13 cellular contexts compared by ENCODE assay signal in genomic region chr2:16142383-16143361, GRCh38.
A peak's percentile ranks its signal among the peaks of the same experiment; 100 is the strongest.
DNase-seq lines count a peak whose midpoint lies in the region; ATAC-seq and TF ChIP-seq lines count a peak whose summit lies in the region.
"Had no signal": no experiment of that assay in that cellular context is flagged by ENCODE, and none has a peak within 500 bp of the region (broad histone marks: within the 10 kb centered on the region; RNA-seq: fewer than 3 reads in every experiment).

No MANE protein-coding gene starts in this region.

- no peak overlapping the region for H3K4ac ChIP-seq in neuronal stem cell (ENCODE audit: low read length)

- H3K4me1 Mint-ChIP-seq in CD8-positive, alpha-beta T cell (ENCODE audit: low read depth): no peaks in the 10 kb centered on the region
- no peaks in the 10 kb centered on the region for H3K4me1 Mint-ChIP-seq in central memory CD8-positive, alpha-beta T cell

- H3K4me3 ChIP-seq in CD8-positive, alpha-beta T cell (ENCODE audit: low read depth, low read length): no peak overlapping the region
- H3K4me3 ChIP-seq in neuronal stem cell (ENCODE audit: low read length in 2 of 2): no peak overlapping the region

- H2AFZ ChIP-seq in neuronal stem cell (ENCODE audit: low read length): peak overlapping the region; percentile 11

- H2BK12ac ChIP-seq in neuronal stem cell (ENCODE audit: low read length): peak overlapping the region; percentile 14

- peak overlapping the region; percentile 83 for H2BK120ac ChIP-seq in neuronal stem cell (ENCODE audit: low read depth, low read length)

- intact Hi-C loops in CD8-positive, alpha-beta T cell (cut with DNase I, micrococcal nuclease): no loop called here
- intact Hi-C loops in left ventricle myocardium superior (cut with micrococcal nuclease): no loop called here

- in situ Hi-C loops in KBM-7 (cut with MboI; ENCODE audit: low pct_unique_long_range_greater_than_20kb, low sequenced_read_pairs): no loop called here

- no peaks in the 10 kb centered on the region for H3K27me3 ChIP-seq in CD8-positive, alpha-beta T cell (ENCODE audit: insufficient read depth, low read length)
- no peaks in the 10 kb centered on the region for H3K27me3 ChIP-seq in neuronal stem cell (ENCODE audit: control insufficient read depth in 3 of 3, insufficient read depth in 3 of 3, low read depth in 1 of 3, low read length in 3 of 3)

- no peak for TF ChIP-seq CTCF in CD8-positive, alpha-beta T cell (IDR thresholded peaks at IDR 0.05)

- no peak overlapping the region for H3K27ac Mint-ChIP-seq in CD8-positive, alpha-beta T cell
- H3K27ac Mint-ChIP-seq in central memory CD8-positive, alpha-beta T cell (ENCODE audit: low read depth): no peak overlapping the region
- H3K27ac Mint-ChIP-seq: HFFc6 had no signal

- H2AK5ac ChIP-seq in neuronal stem cell (ENCODE audit: low read depth, low read length): no peak overlapping the region

- H4K8ac ChIP-seq in neuronal stem cell (ENCODE audit: low read depth, low read length): no peak overlapping the region

- no peak overlapping the region for H3K4me2 ChIP-seq in neuronal stem cell (ENCODE audit: insufficient read depth, low read length, poor library complexity, severe bottlenecking)

- DNase-seq in CD8-positive, alpha-beta T cell: no peak
- DNase-seq in KBM-7 (peak; percentile 50), neuronal stem cell (ENCODE audit: low spot score) (no peak), NCI-H2171 treated with DMSO at 0.1 percent for 48 hours (lab: John Stamatoyannopoulos, UW) (no peak), left ventricle myocardium superior (no peak)
- no peak for DNase-seq in central memory CD8-positive, alpha-beta T cell (ENCODE audit: low spot score in 2 of 2)
- DNase-seq: activated CD8-positive, alpha-beta memory T cell treated with anti-CD3 and anti-CD28 coated beads, Interleukin-2, amount 50 U/mL, for 48 hours; anterior cingulate cortex; dermis blood vessel endothelial cell; HFFc6; MV-4-11; NCI-H446 had no signal

- H3K23ac ChIP-seq in neuronal stem cell (ENCODE audit: low read depth, low read length, poor library complexity): no peak overlapping the region

- CTCF ChIA-PET in CD8-positive, alpha-beta T cell (lab: Charles Lee): interaction anchor here (0.7 to 1.0 kb wide), 4 partner anchors 19 to 1130 kb away, joined by 3 to 4 read pairs (median 3); partner anchors contain the start of gene MYCN

- no peaks in the 10 kb centered on the region for H3K9me3 ChIP-seq in CD8-positive, alpha-beta T cell (ENCODE audit: low read length)
- no peaks in the 10 kb centered on the region for H3K9me3 ChIP-seq in neuronal stem cell (replicated peaks in 1 of 2; ENCODE audit: control insufficient read depth in 2 of 2, insufficient read depth in 1 of 2, low read depth in 1 of 2, low read length in 2 of 2)

- H3K79me1 ChIP-seq in neuronal stem cell (ENCODE audit: low read depth, low read length): no peaks in the 10 kb centered on the region

- ATAC-seq in CD8-positive, alpha-beta T cell: peak; percentile 17
- peak; percentile 46 for ATAC-seq in central memory CD8-positive, alpha-beta T cell (replicated peaks; ENCODE audit: extremely low read depth, poor library complexity, severe bottlenecking)
- ATAC-seq in HG03354 (IDR thresholded peaks at IDR 0.05; ENCODE audit: poor library complexity, severe bottlenecking, unreplicated experiment): no peak
- no peak for ATAC-seq in left ventricle myocardium superior

- no peaks in the 10 kb centered on the region for H3K4me1 ChIP-seq in CD8-positive, alpha-beta T cell (ENCODE audit: insufficient read depth, low read length)
- H3K4me1 ChIP-seq in neuronal stem cell (ENCODE audit: control insufficient read depth in 2 of 2, insufficient read depth in 1 of 2, low read depth in 1 of 2, low read length in 2 of 2): peaks cover 11% of the 10 kb centered on the region in 2 donors

- H3K27me3 Mint-ChIP-seq in CD8-positive, alpha-beta T cell (ENCODE audit: low read depth): no peaks in the 10 kb centered on the region
- H3K27me3 Mint-ChIP-seq in central memory CD8-positive, alpha-beta T cell: no peaks in the 10 kb centered on the region

- POLR2A ChIA-PET in CD8-positive, alpha-beta T cell (lab: Charles Lee): no interaction called here

- no peaks in the 10 kb centered on the region for H3K36me3 ChIP-seq in CD8-positive, alpha-beta T cell (ENCODE audit: insufficient read depth, low read length)
- no peaks in the 10 kb centered on the region for H3K36me3 ChIP-seq in neuronal stem cell (replicated peaks in 1 of 2; ENCODE audit: control insufficient read depth in 2 of 2, insufficient read depth in 2 of 2, low read length in 2 of 2)

- H3K9ac ChIP-seq in neuronal stem cell (ENCODE audit: low read depth, low read length, poor library complexity): no peak overlapping the region

- no peak overlapping the region for H2BK15ac ChIP-seq in neuronal stem cell (ENCODE audit: low read length)

- H3K14ac ChIP-seq in neuronal stem cell (ENCODE audit: low read length): no peak overlapping the region

- H3K18ac ChIP-seq in neuronal stem cell (ENCODE audit: low read length): peak overlapping the region; percentile 65

- WGBS in neuronal stem cell (ENCODE audit: extremely low coverage in 2 of 2, insufficient read length in 2 of 2, insufficient replicate concordance in 1 of 2), 2 donors: no CpG with 5 or more reads among the region's 9 CpGs

- H2BK5ac ChIP-seq in neuronal stem cell (ENCODE audit: low read length): no peak overlapping the region

- no peak overlapping the region for H3K27ac ChIP-seq in CD8-positive, alpha-beta T cell (ENCODE audit: low read depth, low read length)
- no peak overlapping the region for H3K27ac ChIP-seq in neuronal stem cell (replicated peaks; ENCODE audit: low read length)

- no peak overlapping the region for H3K4me3 Mint-ChIP-seq in CD8-positive, alpha-beta T cell
- H3K4me3 Mint-ChIP-seq in central memory CD8-positive, alpha-beta T cell: no peak overlapping the region
- H3K4me3 Mint-ChIP-seq: HFFc6 had no signal

- no peaks in the 10 kb centered on the region for H3K36me3 Mint-ChIP-seq in CD8-positive, alpha-beta T cell
- no peaks in the 10 kb centered on the region for H3K36me3 Mint-ChIP-seq in central memory CD8-positive, alpha-beta T cell (ENCODE audit: insufficient read depth)

- H4K91ac ChIP-seq in neuronal stem cell (ENCODE audit: low read depth, low read length, poor library complexity): no peak overlapping the region

- H3K9me3 Mint-ChIP-seq in CD8-positive, alpha-beta T cell: no peaks in the 10 kb centered on the region
- no peaks in the 10 kb centered on the region for H3K9me3 Mint-ChIP-seq in central memory CD8-positive, alpha-beta T cell

Comparison
In these comparisons a context has a peak if more than half of its experiments do, and no peak if none do; other contexts are left out.
1. ATAC-seq: peak in CD8-positive, alpha-beta T cell (single experiment) and central memory CD8-positive, alpha-beta T cell (single experiment); none in HG03354 (single experiment) and left ventricle myocardium superior (single experiment).